In the genomic region with DNA sequence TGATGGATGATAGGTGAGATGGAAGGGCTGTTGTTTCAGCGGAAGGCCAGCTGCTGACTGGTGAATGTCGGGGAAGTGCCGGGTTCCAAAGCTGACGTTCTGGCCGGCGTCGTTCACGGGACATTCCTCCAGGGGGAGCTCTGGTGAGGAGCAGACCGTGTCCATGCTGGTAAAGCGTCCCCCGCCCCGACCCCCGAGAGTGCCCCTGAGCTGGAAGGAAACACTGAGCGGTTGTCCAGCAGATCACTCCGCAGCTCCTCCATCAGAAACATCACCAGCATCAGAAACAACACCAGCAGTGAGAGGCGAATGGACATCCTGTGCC, we compare ENCODE assay signal across 9 cellular contexts. TPM values are rescaled to one million over a fixed set of nuclear protein-coding genes. Genes with fewer than 3 reads are reported as not detected.
A peak's percentile ranks its signal among the peaks of the same experiment; 100 is the strongest.
DNase-seq lines count a peak whose midpoint lies in the region; ATAC-seq and TF ChIP-seq lines count a peak whose summit lies in the region.
"Had no signal": no experiment of that assay in that cellular context is flagged by ENCODE, and none has a peak within 500 bp of the region (broad histone marks: within the 10 kb centered on the region; RNA-seq: fewer than 3 reads in every experiment).

No MANE protein-coding gene starts in this region.

- TF ChIP-seq CTCF in HCT116 (IDR thresholded peaks at IDR 0.05 in 2 of 3, conservative IDR thresholded peaks at IDR 0.05 in 1 of 3; ENCODE audit: borderline replicate concordance in 1 of 3, insufficient read depth in 1 of 3, low read depth in 2 of 3, low read length in 2 of 3) (peak in 2 of 3 experiments; percentile 36 to 37; a peak in 3 of 6 replicates), coronary artery (IDR thresholded peaks at IDR 0.05) (no peak), osteoblast (IDR thresholded peaks at IDR 0.05; ENCODE audit: extremely low read depth, low read depth, low read length) (peak; percentile 30)

- RAD21 ChIA-PET in HCT116 (lab: Charles Lee; ENCODE audit: low non-redundant PET in 1 of 2, low total read pairs in 2 of 2, uncharacterized antibody in 2 of 2, unreplicated experiment in 2 of 2): interaction anchor here (0.7 to 1.5 kb wide), 3 partner anchors 133 to 194 kb away, joined by 3 to 15 read pairs (median 7); no protein-coding TSS in a partner anchor

- no peak for TF ChIP-seq POLR2A in HCT116 (IDR thresholded peaks at IDR 0.05; ENCODE audit: borderline replicate concordance, extremely low read depth, insufficient read depth, insufficient read length)

- ATAC-seq in activated CD4-positive, alpha-beta T cell treated with anti-CD3 and anti-CD28 coated beads for 36 hours: no peak
- ATAC-seq in HCT116 (no peak), HG03095 (IDR thresholded peaks at IDR 0.05; ENCODE audit: unreplicated experiment) (no peak)

- no peak overlapping the region for H3K4me3 ChIP-seq in HCT116 (replicated peaks in 1 of 2; ENCODE audit: low read depth in 1 of 2, low read length in 2 of 2)
- peak overlapping the region; percentile 39 for H3K4me3 ChIP-seq in coronary artery
- no peak overlapping the region for H3K4me3 ChIP-seq in osteoblast (ENCODE audit: insufficient read depth, low read length)

- H3K27me3 Mint-ChIP-seq in activated CD4-positive, alpha-beta T cell treated with anti-CD3 and anti-CD28 coated beads for 36 hours: peaks cover 40% of the 10 kb centered on the region

- H3K4me2 ChIP-seq in HCT116 (ENCODE audit: low read length) (no peak overlapping the region), osteoblast (ENCODE audit: insufficient read depth, low read length) (no peak overlapping the region)

- H3K79me2 ChIP-seq in HCT116 (ENCODE audit: insufficient read depth, low read length) (no peaks in the 10 kb centered on the region), osteoblast (ENCODE audit: insufficient read depth, low read length) (no peaks in the 10 kb centered on the region)

- peaks cover 5 to 23% of the 10 kb centered on the region in 2 experiments; a peak in 3 of 4 replicates for H3K4me1 ChIP-seq in HCT116 (ENCODE audit: control insufficient read depth in 1 of 2, insufficient read depth in 2 of 2, low read length in 2 of 2)
- H3K4me1 ChIP-seq in osteoblast (ENCODE audit: insufficient read depth, low read length): no peaks in the 10 kb centered on the region

- H3K9me3 ChIP-seq in HCT116 (ENCODE audit: control insufficient read depth in 1 of 2, insufficient read depth in 1 of 2, low read depth in 1 of 2, low read length in 2 of 2) (peaks cover 0 to 6% of the 10 kb centered on the region in 2 experiments; a peak in 1 of 4 replicates), osteoblast (ENCODE audit: low read depth, low read length) (peaks cover 4% of the 10 kb centered on the region)

- intact Hi-C loops in activated CD4-positive, alpha-beta T cell treated with anti-CD3 and anti-CD28 coated beads for 36 hours (cut with DNase I, micrococcal nuclease): loop anchor here in 1 of 2 experiments (1.0 kb wide), 1 partner anchor 133 kb away; no protein-coding TSS in a partner anchor
- intact Hi-C loops in HCT116 (cut with micrococcal nuclease): no loop called here

- H3K9me2 ChIP-seq in HCT116 (ENCODE audit: insufficient read depth): no peaks in the 10 kb centered on the region

- TF ChIP-seq RAD21 in HCT116 (IDR thresholded peaks at IDR 0.05; ENCODE audit: low read depth): no peak

- H3K27me3 ChIP-seq in HCT116 (ENCODE audit: insufficient read depth, low read length) (no peaks in the 10 kb centered on the region), osteoblast (ENCODE audit: insufficient read depth, low read length) (peaks cover 75% of the 10 kb centered on the region)

- H3K27ac Mint-ChIP-seq in activated CD4-positive, alpha-beta T cell treated with anti-CD3 and anti-CD28 coated beads for 36 hours: no peak overlapping the region

- H2AFZ ChIP-seq in HCT116 (ENCODE audit: low read depth, low read length, poor library complexity, severe bottlenecking) (no peak overlapping the region), osteoblast (ENCODE audit: low read length) (no peak overlapping the region)

- POLR2A ChIA-PET in activated CD4-positive, alpha-beta T cell treated with anti-CD3 and anti-CD28 coated beads for 36 hours (lab: Charles Lee): no interaction called here
- POLR2A ChIA-PET in HCT116 (lab: Charles Lee): no interaction called here

- CTCF ChIA-PET in activated CD4-positive, alpha-beta T cell treated with anti-CD3 and anti-CD28 coated beads for 36 hours (lab: Charles Lee): interaction anchor here (0.7 kb wide), 1 partner anchor 131 kb away, joined by 3 read pairs; no protein-coding TSS in a partner anchor
- CTCF ChIA-PET in HCT116 (lab: Charles Lee): interaction anchor here (1.1 to 1.6 kb wide), 3 partner anchors 9 to 132 kb away, joined by 5 to 12 read pairs (median 5); no protein-coding TSS in a partner anchor

- no peaks in the 10 kb centered on the region for H3K36me3 ChIP-seq in HCT116 (ENCODE audit: control insufficient read depth in 1 of 2, insufficient read depth in 2 of 2, low read length in 2 of 2)
- no peaks in the 10 kb centered on the region for H3K36me3 ChIP-seq in osteoblast (ENCODE audit: insufficient read depth, low read length)

- H3K9ac ChIP-seq in HCT116 (ENCODE audit: low read length): no peak overlapping the region

- no TSS peak for BruUV-seq in HCT116 (replicated peaks; lab: Mats Ljungman, UMichigan)

- no peaks in the 10 kb centered on the region for H3K36me3 Mint-ChIP-seq in activated CD4-positive, alpha-beta T cell treated with anti-CD3 and anti-CD28 coated beads for 36 hours (ENCODE audit: low read depth)

- H3K27ac ChIP-seq in HCT116 (ENCODE audit: low read depth, low read length) (no peak overlapping the region), coronary artery (peak overlapping the region; percentile 17 to 76), osteoblast (ENCODE audit: low read depth, low read length) (no peak overlapping the region)

- peak; percentile 43 for DNase-seq in activated CD4-positive, alpha-beta T cell treated with anti-CD3 and anti-CD28 coated beads for 36 hours
- no peak for DNase-seq in activated CD4-positive, alpha-beta T cell treated with anti-CD3 and anti-CD28 coated beads for 1 hour
- DNase-seq in HCT116 (ENCODE audit: low read depth, low spot score) (no peak), coronary artery (ENCODE audit: low spot score) (no peak), osteoblast (ENCODE audit: insufficient read length, low spot score, missing footprints) (no peak), foreskin melanocyte (no peak), amygdala (lab: John Stamatoyannopoulos, UW) (no peak)
- DNase-seq: anterior cingulate cortex had no signal

- H4K20me1 ChIP-seq in HCT116 (ENCODE audit: insufficient read depth) (no peaks in the 10 kb centered on the region), osteoblast (ENCODE audit: insufficient read depth, low read length) (no peaks in the 10 kb centered on the region)

- no peaks in the 10 kb centered on the region for H3K4me1 Mint-ChIP-seq in activated CD4-positive, alpha-beta T cell treated with anti-CD3 and anti-CD28 coated beads for 36 hours

- no peak overlapping the region for H3K4me3 Mint-ChIP-seq in activated CD4-positive, alpha-beta T cell treated with anti-CD3 and anti-CD28 coated beads for 36 hours

- peaks cover 3% of the 10 kb centered on the region for H3K9me3 Mint-ChIP-seq in activated CD4-positive, alpha-beta T cell treated with anti-CD3 and anti-CD28 coated beads for 36 hours (ENCODE audit: low read depth)

TF ChIP-seq in HCT116, 20 proteins besides CTCF, POLR2A, EP300 and RAD21:
- no peak for TF ChIP-seq SIN3A (IDR thresholded peaks at IDR 0.05; ENCODE audit: low read depth)
- no peak for TF ChIP-seq FOSL1 (IDR thresholded peaks at IDR 0.05; ENCODE audit: low read depth)
- TF ChIP-seq ELF1 (IDR thresholded peaks at IDR 0.05; ENCODE audit: borderline replicate concordance, low read depth): no peak
- no peak for TF ChIP-seq JUND (IDR thresholded peaks at IDR 0.05)
- no peak for TF ChIP-seq CEBPB (IDR thresholded peaks at IDR 0.05; ENCODE audit: low read depth)
- TF ChIP-seq, protein P1, sequence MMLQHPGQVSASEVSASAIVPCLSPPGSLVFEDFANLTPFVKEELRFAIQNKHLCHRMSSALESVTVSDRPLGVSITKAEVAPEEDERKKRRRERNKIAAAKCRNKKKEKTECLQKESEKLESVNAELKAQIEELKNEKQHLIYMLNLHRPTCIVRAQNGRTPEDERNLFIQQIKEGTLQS (IDR thresholded peaks at IDR 0.05): no peak
- no peak for TF ChIP-seq CBX3 (IDR thresholded peaks at IDR 0.05; ENCODE audit: low read depth)
- TF ChIP-seq, protein P2, sequence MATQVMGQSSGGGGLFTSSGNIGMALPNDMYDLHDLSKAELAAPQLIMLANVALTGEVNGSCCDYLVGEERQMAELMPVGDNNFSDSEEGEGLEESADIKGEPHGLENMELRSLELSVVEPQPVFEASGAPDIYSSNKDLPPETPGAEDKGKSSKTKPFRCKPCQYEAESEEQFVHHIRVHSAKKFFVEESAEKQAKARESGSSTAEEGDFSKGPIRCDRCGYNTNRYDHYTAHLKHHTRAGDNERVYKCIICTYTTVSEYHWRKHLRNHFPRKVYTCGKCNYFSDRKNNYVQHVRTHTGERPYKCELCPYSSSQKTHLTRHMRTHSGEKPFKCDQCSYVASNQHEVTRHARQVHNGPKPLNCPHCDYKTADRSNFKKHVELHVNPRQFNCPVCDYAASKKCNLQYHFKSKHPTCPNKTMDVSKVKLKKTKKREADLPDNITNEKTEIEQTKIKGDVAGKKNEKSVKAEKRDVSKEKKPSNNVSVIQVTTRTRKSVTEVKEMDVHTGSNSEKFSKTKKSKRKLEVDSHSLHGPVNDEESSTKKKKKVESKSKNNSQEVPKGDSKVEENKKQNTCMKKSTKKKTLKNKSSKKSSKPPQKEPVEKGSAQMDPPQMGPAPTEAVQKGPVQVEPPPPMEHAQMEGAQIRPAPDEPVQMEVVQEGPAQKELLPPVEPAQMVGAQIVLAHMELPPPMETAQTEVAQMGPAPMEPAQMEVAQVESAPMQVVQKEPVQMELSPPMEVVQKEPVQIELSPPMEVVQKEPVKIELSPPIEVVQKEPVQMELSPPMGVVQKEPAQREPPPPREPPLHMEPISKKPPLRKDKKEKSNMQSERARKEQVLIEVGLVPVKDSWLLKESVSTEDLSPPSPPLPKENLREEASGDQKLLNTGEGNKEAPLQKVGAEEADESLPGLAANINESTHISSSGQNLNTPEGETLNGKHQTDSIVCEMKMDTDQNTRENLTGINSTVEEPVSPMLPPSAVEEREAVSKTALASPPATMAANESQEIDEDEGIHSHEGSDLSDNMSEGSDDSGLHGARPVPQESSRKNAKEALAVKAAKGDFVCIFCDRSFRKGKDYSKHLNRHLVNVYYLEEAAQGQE (IDR thresholded peaks at IDR 0.05; ENCODE audit: low read depth): no peak
TF ChIP-seq in HCT116: peak in this region for 0.

RNA-seq across cellular contexts. Expression of a gene that starts 18.6 kb away (rescaled TPM):
- total RNA-seq in activated CD4-positive, alpha-beta T cell treated with anti-CD3 and anti-CD28 coated beads for 36 hours: not detected
- 28.1 TPM for total RNA-seq in HCT116 (2021; ENCODE audit: unreplicated experiment)
- polyA plus RNA-seq in HCT116 (2012): 17.9 and 24.0 TPM in 2 replicates
- 1.1 and 1.5 TPM in 2 replicates for total RNA-seq in osteoblast

Comparison
In these comparisons a context has a peak if more than half of its experiments do, and no peak if none do; other contexts are left out.
1. H3K27ac ChIP-seq: peak in coronary artery (2 of 2); none in HCT116 (single experiment) and osteoblast (single experiment).
2. RNA of a gene that starts 18.6 kb away (total RNA-seq): 28.1 TPM in HCT116 (single experiment); 1.1 to 1.5 TPM in osteoblast and not detected in activated CD4-positive, alpha-beta T cell treated with anti-CD3 and anti-CD28 coated beads for 36 hours; every median in the first group is over 10 times any median in the second.